In the genomic region with DNA sequence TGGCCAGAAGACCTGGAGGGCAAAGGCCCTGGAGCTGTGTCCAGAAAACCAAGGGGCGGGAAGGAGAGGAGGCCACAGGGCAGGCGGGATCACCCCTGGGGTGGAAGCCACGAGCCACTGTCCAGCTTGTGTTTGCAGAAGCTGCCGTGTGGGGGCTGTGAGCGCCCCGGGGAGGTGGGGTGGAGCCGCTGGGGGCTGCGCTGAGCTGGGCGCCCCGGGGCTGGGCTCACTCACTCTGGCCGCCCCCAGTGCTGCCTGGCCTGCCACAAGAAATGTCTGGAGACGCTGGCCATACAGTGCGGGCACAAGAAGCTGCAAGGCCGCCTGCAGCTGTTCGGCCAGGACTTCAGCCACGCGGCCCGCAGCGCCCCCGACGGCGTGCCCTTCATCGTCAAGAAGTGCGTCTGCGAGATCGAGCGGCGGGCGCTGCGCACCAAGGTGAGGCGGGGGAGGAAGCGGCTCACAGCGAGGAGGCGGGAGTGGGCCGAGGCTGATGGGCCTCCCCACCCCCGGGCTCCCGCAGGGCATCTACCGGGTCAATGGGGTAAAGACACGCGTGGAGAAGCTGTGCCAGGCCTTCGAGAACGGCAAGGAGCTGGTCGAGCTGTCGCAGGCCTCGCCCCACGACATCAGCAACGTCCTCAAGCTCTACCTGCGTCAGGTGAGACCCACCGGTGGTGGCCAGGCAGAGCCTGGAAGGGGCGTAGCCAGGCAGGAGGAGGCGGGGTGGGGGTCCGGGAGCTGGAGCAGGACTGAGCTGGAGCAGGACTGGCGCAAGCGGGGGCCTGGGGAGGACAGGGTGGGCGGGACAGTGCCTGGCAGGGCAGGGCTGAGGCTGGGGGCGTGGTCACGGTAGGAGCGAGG, we compare ENCODE assay signal across 6 cellular contexts. TPM values are rescaled to one million over a fixed set of nuclear protein-coding genes. Genes with fewer than 3 reads are reported as not detected.
A peak's percentile ranks its signal among the peaks of the same experiment; 100 is the strongest.
DNase-seq lines count a peak whose midpoint lies in the region; TF ChIP-seq lines count a peak whose summit lies in the region.

No MANE protein-coding gene starts in this region.

- peak; percentile 65 for DNase-seq in NCI-H146 (lab: John Stamatoyannopoulos, UW)
- DNase-seq in NCI-H146 treated with DMSO at 0.1 percent for 48 hours (lab: John Stamatoyannopoulos, UW; ENCODE audit: unreplicated experiment), result no peak
- peak; percentile 86 for DNase-seq in chondrocyte (ENCODE audit: low spot score)
- DNase-seq in progenitor cell of endocrine pancreas (ENCODE audit: low spot score, unreplicated experiment), result no peak
- no peak for DNase-seq in NCI-H2029 treated with DMSO at 0.1 percent for 48 hours (lab: John Stamatoyannopoulos, UW)
- no peak for DNase-seq in NK-92 (lab: John Stamatoyannopoulos, UW; ENCODE audit: unreplicated experiment)

- H3K27ac Mint-ChIP-seq in chondrocyte (ENCODE audit: unreplicated experiment) (peak overlapping the region; percentile 73), progenitor cell of endocrine pancreas (peak overlapping the region; percentile 62)

- H3K4me1 Mint-ChIP-seq in chondrocyte (ENCODE audit: low read depth) (peaks cover 5% of the 10 kb centered on the region), progenitor cell of endocrine pancreas (ENCODE audit: low read depth) (no peaks in the 10 kb centered on the region)

- TF ChIP-seq CTCF in chondrocyte (IDR thresholded peaks at IDR 0.05), result peak; percentile 34
- TF ChIP-seq CTCF in progenitor cell of endocrine pancreas (IDR thresholded peaks at IDR 0.05; ENCODE audit: unreplicated experiment), result peak; percentile 43

- H3K27me3 Mint-ChIP-seq in chondrocyte (ENCODE audit: low read depth), result no peaks in the 10 kb centered on the region
- no peaks in the 10 kb centered on the region for H3K27me3 Mint-ChIP-seq in progenitor cell of endocrine pancreas

- H3K36me3 Mint-ChIP-seq in chondrocyte (ENCODE audit: low read depth), result no peaks in the 10 kb centered on the region
- H3K36me3 Mint-ChIP-seq in progenitor cell of endocrine pancreas (ENCODE audit: insufficient read depth), result peaks cover 4% of the 10 kb centered on the region

- peak overlapping the region; percentile 42 for H3K4me3 Mint-ChIP-seq in chondrocyte (ENCODE audit: unreplicated experiment)
- peak overlapping the region; percentile 42 for H3K4me3 Mint-ChIP-seq in progenitor cell of endocrine pancreas (ENCODE audit: low read depth)

- no peaks in the 10 kb centered on the region for H3K9me3 Mint-ChIP-seq in chondrocyte (ENCODE audit: low read depth)
- no peaks in the 10 kb centered on the region for H3K9me3 Mint-ChIP-seq in progenitor cell of endocrine pancreas (ENCODE audit: low read depth)

RNA-seq across cellular contexts. Expression of a gene that starts 13.6 kb away (rescaled TPM):
- total RNA-seq in chondrocyte (110 to 119 TPM (median 113 TPM) in 3 replicates), progenitor cell of endocrine pancreas (161 TPM in 2 replicates)

RNA-seq across cellular contexts. Expression of a gene that starts 14.6 kb away (rescaled TPM):
- total RNA-seq in chondrocyte (0.57 to 1.6 TPM (median 1.0 TPM) in 3 replicates), progenitor cell of endocrine pancreas (6.1 and 8.1 TPM in 2 replicates)

RNA-seq across cellular contexts. Expression of a gene that starts 22.3 kb away (rescaled TPM):
- total RNA-seq in chondrocyte (240 to 246 TPM (median 245 TPM) in 3 replicates), progenitor cell of endocrine pancreas (231 and 236 TPM in 2 replicates)

RNA-seq across cellular contexts. Expression of a gene that starts 41.6 kb away (rescaled TPM):
- 6.7 to 15.9 TPM (median 8.9 TPM) in 3 replicates for total RNA-seq in chondrocyte
- 54.6 and 57.3 TPM in 2 replicates for total RNA-seq in progenitor cell of endocrine pancreas

RNA-seq across cellular contexts. Expression of a gene that starts 55.1 kb away (rescaled TPM):
- total RNA-seq in chondrocyte (258 to 363 TPM (median 357 TPM) in 3 replicates), progenitor cell of endocrine pancreas (225 and 226 TPM in 2 replicates)

Comparison
In these comparisons a context has a peak if more than half of its experiments do, and no peak if none do; other contexts are left out.
1. DNase-seq: peak in NCI-H146 (single experiment) and chondrocyte (single experiment); none in NCI-H146 treated with DMSO at 0.1 percent for 48 hours (single experiment), progenitor cell of endocrine pancreas (single experiment), NCI-H2029 treated with DMSO at 0.1 percent for 48 hours (single experiment) and NK-92 (single experiment).